Comparison of ENCODE assay signal across 32 cellular contexts in the genomic region with DNA sequence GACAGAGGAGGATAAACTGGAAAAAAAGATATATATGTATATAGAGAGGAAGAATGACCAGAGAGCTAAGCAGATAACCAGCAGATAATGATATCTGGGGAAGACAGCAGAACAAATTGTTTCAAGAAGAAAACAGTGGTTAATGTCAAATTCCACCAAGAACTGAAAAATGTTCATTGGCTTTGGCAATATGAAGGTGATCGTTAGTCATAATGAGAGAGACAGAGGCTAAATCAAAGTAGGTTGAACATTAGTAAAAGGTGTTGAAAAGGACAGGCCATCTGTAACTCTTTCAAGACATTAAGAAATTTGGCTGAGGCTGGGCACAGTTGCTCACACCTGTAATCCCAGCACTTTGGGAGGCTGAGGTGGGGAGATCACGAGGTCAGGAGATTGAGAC. TPM values are rescaled to one million over a fixed set of nuclear protein-coding genes. Genes with fewer than 3 reads are reported as not detected.
"Had no signal": no experiment of that assay in that cellular context is flagged by ENCODE, and none has a peak within 500 bp of the region (broad histone marks: within the 10 kb centered on the region; RNA-seq: fewer than 3 reads in every experiment).

No MANE protein-coding gene starts in this region.

- H3K4me2 ChIP-seq: hepatocyte, neural progenitor cell, smooth muscle cell had no signal

- DNase-seq: cortex of kidney; effector CD8-positive, alpha-beta T cell; endodermal cell; foreskin fibroblast; heart left ventricle; kidney; mesenchymal stem cell; mucosa of descending colon; naive thymus-derived CD4-positive, alpha-beta T cell; stimulated activated CD4-positive, alpha-beta T cell treated with anti-CD3 and anti-CD28 coated beads, Interleukin-2, amount 100 ng/mL, for 24 hours; stimulated activated CD4-positive, alpha-beta T cell treated with anti-CD3 and anti-CD28 coated beads, Interleukin-4, amount 100 ng/mL, for 24 hours; stimulated activated naive CD8-positive, alpha-beta T cell treated with anti-CD3 and anti-CD28 coated beads, Interleukin-15, Interleukin-2, amounts not matched to agents 100 U/mL and 50 U/mL, for 24 hours; substantia nigra; upper lobe of left lung had no signal

- H3K4me3 ChIP-seq: gastroesophageal sphincter, heart left ventricle, hepatocyte, lung, mucosa of descending colon, neural progenitor cell, right atrium auricular region, smooth muscle cell, thoracic aorta, tibial nerve, upper lobe of left lung had no signal

- H3K4me1 Mint-ChIP-seq: naive thymus-derived CD4-positive, alpha-beta T cell; neural progenitor cell; stimulated activated effector memory CD8-positive, alpha-beta T cell treated with anti-CD3 and anti-CD28 coated beads, Interleukin-12 subunit alpha, Interleukin-12 subunit beta, amount 100 ng/mL, for 72 hours had no signal

- H3K79me2 ChIP-seq: hepatocyte, parathyroid adenoma had no signal

- H2AFZ ChIP-seq: hepatocyte, neural progenitor cell, parathyroid adenoma had no signal

- H3K27me3 ChIP-seq: right atrium auricular region, tibial nerve, upper lobe of left lung had no signal

- ATAC-seq: esophagus mucosa; gastroesophageal sphincter; heart left ventricle; left lobe of liver; mucosa of descending colon; naive thymus-derived CD4-positive, alpha-beta T cell; sciatic nerve; stimulated activated effector memory CD8-positive, alpha-beta T cell treated with anti-CD3 and anti-CD28 coated beads, Interleukin-12 subunit alpha, Interleukin-12 subunit beta, amount 100 ng/mL, for 72 hours; stimulated activated naive CD8-positive, alpha-beta T cell treated with anti-CD3 and anti-CD28 coated beads, Interleukin-15, Interleukin-2, amounts not matched to agents 100 U/mL and 50 U/mL, for 24 hours had no signal

- H3K9ac ChIP-seq: neural progenitor cell, parathyroid adenoma had no signal

- H3K36me3 ChIP-seq: gastroesophageal sphincter, heart left ventricle, neural progenitor cell, right atrium auricular region, thoracic aorta, tibial nerve, upper lobe of left lung had no signal

- H3K4me1 ChIP-seq: gastroesophageal sphincter, heart left ventricle, neural progenitor cell, parathyroid adenoma, right atrium auricular region, tibial nerve, upper lobe of left lung had no signal

- H3K27ac Mint-ChIP-seq: endodermal cell; mesothelial cell of epicardium; naive thymus-derived CD4-positive, alpha-beta T cell; neural progenitor cell; progenitor cell of endocrine pancreas; stimulated activated effector memory CD8-positive, alpha-beta T cell treated with anti-CD3 and anti-CD28 coated beads, Interleukin-12 subunit alpha, Interleukin-12 subunit beta, amount 100 ng/mL, for 72 hours had no signal

- H3K9me3 ChIP-seq: gastroesophageal sphincter, mucosa of descending colon, right atrium auricular region, thoracic aorta, tibial nerve, upper lobe of left lung had no signal

- H3K27ac ChIP-seq: epithelial cell of prostate, gastroesophageal sphincter, heart left ventricle, hepatocyte, neural progenitor cell, parathyroid adenoma, right atrium auricular region, thoracic aorta, tibial nerve, upper lobe of left lung had no signal

- H3K4me3 Mint-ChIP-seq: endodermal cell; mesothelial cell of epicardium; naive thymus-derived CD4-positive, alpha-beta T cell; neural progenitor cell; stimulated activated effector memory CD8-positive, alpha-beta T cell treated with anti-CD3 and anti-CD28 coated beads, Interleukin-12 subunit alpha, Interleukin-12 subunit beta, amount 100 ng/mL, for 72 hours had no signal

- FAIRE-seq: kidney, urothelium cell line had no signal

- H3K36me3 Mint-ChIP-seq: mesothelial cell of epicardium; naive thymus-derived CD4-positive, alpha-beta T cell; neural progenitor cell; stimulated activated effector memory CD8-positive, alpha-beta T cell treated with anti-CD3 and anti-CD28 coated beads, Interleukin-12 subunit alpha, Interleukin-12 subunit beta, amount 100 ng/mL, for 72 hours had no signal

- H3K9me3 Mint-ChIP-seq: stimulated activated effector memory CD8-positive, alpha-beta T cell treated with anti-CD3 and anti-CD28 coated beads, Interleukin-12 subunit alpha, Interleukin-12 subunit beta, amount 100 ng/mL, for 72 hours had no signal

RNA-seq across cellular contexts. Expression of gene CR2, which starts 25.3 kb away (rescaled TPM):
- total RNA-seq: mesothelial cell of epicardium, osteoblast, right atrium auricular region, smooth muscle cell, tibial nerve had no signal
- polyA plus RNA-seq: hepatocyte, smooth muscle cell had no signal
